20 cellular contexts compared by ENCODE assay signal in genomic region chr6:36793296-36793912, GRCh38. TPM values are rescaled to one million over a fixed set of nuclear protein-coding genes. Genes with fewer than 3 reads are reported as not detected.
DNase-seq lines count a peak whose midpoint lies in the region; ATAC-seq, FAIRE-seq and TF ChIP-seq lines count a peak whose summit lies in the region.
"Had no signal": no experiment of that assay in that cellular context is flagged by ENCODE, and none has a peak within 500 bp of the region (broad histone marks: within the 10 kb centered on the region; RNA-seq: fewer than 3 reads in every experiment).

No MANE protein-coding gene starts in this region.

- peak overlapping the region; percentile 44; the same call in 1 of the 2 replicates for H2BK5ac ChIP-seq in H1 (ENCODE audit: low read depth, low read length)

- H3K9me2 ChIP-seq in neural cell (ENCODE audit: insufficient read depth, low read length) = no peaks in the 10 kb centered on the region

- H3K9ac ChIP-seq in H1 (replicated peaks in 1 of 4; ENCODE audit: extremely low read depth in 1 of 4, low read depth in 3 of 4, low read length in 3 of 4) = no peak overlapping the region; a peak in 1 of 7 replicates
- peak overlapping the region; percentile 30 for H3K9ac ChIP-seq in neural cell (ENCODE audit: low read length)

- no peaks in the 10 kb centered on the region for H3K79me2 ChIP-seq in H1 (ENCODE audit: control insufficient read depth in 1 of 2, insufficient read depth in 2 of 2, low read length in 2 of 2)
- no peaks in the 10 kb centered on the region for H3K79me2 ChIP-seq in neural cell (replicated peaks; ENCODE audit: insufficient read depth, low read length)

- no peaks in the 10 kb centered on the region for H3K36me3 ChIP-seq in H1 (ENCODE audit: control insufficient read depth in 2 of 4, insufficient read depth in 4 of 4, low read length in 3 of 4)
- H3K36me3 ChIP-seq in neural cell (ENCODE audit: insufficient read depth, low read length) = no peaks in the 10 kb centered on the region

- H3K4me3 Mint-ChIP-seq in HFFc6 = no peak overlapping the region
- H3K4me3 Mint-ChIP-seq: B cell had no signal

- H3K4me1 Mint-ChIP-seq in HFFc6 (ENCODE audit: low read depth) = peaks cover 16% of the 10 kb centered on the region
- H3K4me1 Mint-ChIP-seq: B cell had no signal

- no peaks in the 10 kb centered on the region for H3F3A ChIP-seq in neural cell (ENCODE audit: insufficient read depth, low read length, poor library complexity, severe bottlenecking)

- no peak overlapping the region for H3K23ac ChIP-seq in H1 (ENCODE audit: insufficient read length)

- CTCF ChIA-PET in H1 (lab: Charles Lee; ENCODE audit: partially characterized antibody) = interaction anchor here (0.6 to 11.6 kb wide), 13 partner anchors 12 to 349 kb away, joined by 3 to 114 read pairs (median 5); no protein-coding TSS in a partner anchor

- H3K56ac ChIP-seq in H1 (replicated peaks; ENCODE audit: insufficient read length, low read depth, low read length) = no peak overlapping the region

- H2BK120ac ChIP-seq in H1 (replicated peaks; ENCODE audit: low read depth, low read length) = no peak overlapping the region

- TF ChIP-seq EP300 in H1 (IDR thresholded peaks at IDR 0.05; ENCODE audit: borderline replicate concordance in 1 of 2, low read depth in 2 of 2, low read length in 2 of 2) (no peak), neural cell (conservative IDR thresholded peaks at IDR 0.05; ENCODE audit: poor library complexity, severe bottlenecking) (no peak)

- H2BK12ac ChIP-seq in H1 (ENCODE audit: low read depth, low read length) = 0 out of 2 replicates have a peak overlapping the region, but pooled peaks have one; percentile 35

- H4K91ac ChIP-seq in H1 (replicated peaks; ENCODE audit: insufficient read length, low read length) = no peak overlapping the region

- H3K4me3 ChIP-seq in H1 (ENCODE audit: extremely low read depth in 1 of 4, insufficient read depth in 2 of 4, low read depth in 3 of 4, low read length in 4 of 4) (peak overlapping the region in 3 of 4 experiments; percentile 9 to 49 (median 14); a peak in 5 of 8 replicates), neural cell (ENCODE audit: low read length) (no peak overlapping the region)
- H3K4me3 ChIP-seq: left ventricle myocardium inferior had no signal

- DNase-seq in NCI-H2171 treated with DMSO at 0.1 percent for 48 hours (lab: John Stamatoyannopoulos, UW) (peak; percentile 54), NCI-H2171 (lab: John Stamatoyannopoulos, UW) (no peak), H1 (ENCODE audit: low read depth in 1 of 2, low spot score in 2 of 2) (no peak), HFFc6 (no peak), ureter (ENCODE audit: low spot score) (no peak)
- no peak for DNase-seq in activated naive CD4-positive, alpha-beta T cell treated with anti-CD3 and anti-CD28 coated beads, Interleukin-2, amount 50 U/mL, for 16 hours
- DNase-seq: Calu3; foreskin melanocyte; GDM1; left ventricle myocardium inferior; NCI-H187 treated with DMSO at 0.1 percent for 48 hours; NCI-H446 treated with DMSO at 0.1 percent for 48 hours; stimulated activated naive CD4-positive, alpha-beta T cell treated with Interleukin-2 at 50 U/mL for 16 hours; trophoblast cell had no signal

- no peak for TF ChIP-seq POLR2A in H1 (IDR thresholded peaks at IDR 0.05; ENCODE audit: control extremely low read depth in 1 of 2, low read depth in 2 of 2, low read length in 2 of 2)

- WGBS in H1 (ENCODE audit: extremely low coverage in 1 of 2, insufficient coverage in 1 of 2, insufficient read length in 1 of 2, insufficient replicate concordance in 2 of 2, low coverage in 1 of 2, low lambda C conversion rate in 2 of 2, missing lambda C conversion rate in 1 of 2), 2 experiments = 59% methylated on average over 9 of the region's 9 CpGs; no CpG with 5 or more reads in 1 of the 2 experiments

- FAIRE-seq in H1 (lab: Jason Lieb, UNC) = no peak

- peaks cover 42% of the 10 kb centered on the region for H3K27me3 Mint-ChIP-seq in HFFc6 (ENCODE audit: insufficient read depth)

- H3K27me3 ChIP-seq in H1 (replicated peaks in 1 of 4; ENCODE audit: control insufficient read depth in 3 of 4, extremely low read depth in 1 of 4, insufficient read depth in 3 of 4, low read length in 3 of 4) (no peaks in the 10 kb centered on the region), neural cell (ENCODE audit: insufficient read depth, low read depth, low read length) (no peaks in the 10 kb centered on the region)

- H3K9me3 ChIP-seq in H1 (ENCODE audit: insufficient read depth in 2 of 2, low read depth in 1 of 2, low read length in 1 of 2) = no peaks in the 10 kb centered on the region
- no peaks in the 10 kb centered on the region for H3K9me3 ChIP-seq in neural cell (ENCODE audit: low read length)
- H3K9me3 ChIP-seq: left ventricle myocardium inferior had no signal

- H3K14ac ChIP-seq in H1 (ENCODE audit: insufficient read length) = no peak overlapping the region

- H3K79me1 ChIP-seq in H1 (ENCODE audit: low read depth, low read length) = no peaks in the 10 kb centered on the region

- H3K4ac ChIP-seq in H1 (replicated peaks; ENCODE audit: insufficient read length, low read depth, low read length) = no peak overlapping the region

- H3K9me3 Mint-ChIP-seq in HFFc6 = no peaks in the 10 kb centered on the region
- H3K9me3 Mint-ChIP-seq: activated T-helper 2 cell treated with anti-CD3 and anti-CD28 coated beads, Interferon-gamma antibody, Interleukin-2, Interleukin-4, amounts not matched to agents 10 μg/mL and 5 μg/mL and 100 μg/mL, durations not matched to agents 14 hours and 24 hours and 36 hours had no signal

- TF ChIP-seq RAD21 in H1 (IDR thresholded peaks at IDR 0.05 in 1 of 2, conservative IDR thresholded peaks at IDR 0.05 in 1 of 2; ENCODE audit: low read depth in 2 of 2, low read length in 2 of 2) (no peak), neural cell (conservative IDR thresholded peaks at IDR 0.05) (no peak)

- POLR2A ChIA-PET in H1 (lab: Charles Lee; ENCODE audit: partially characterized antibody) = interaction anchor here (0.6 to 4.1 kb wide), 6 partner anchors 8 to 56 kb away, joined by 3 to 15 read pairs (median 4); no protein-coding TSS in a partner anchor

- TF ChIP-seq CTCF in H1 (IDR thresholded peaks at IDR 0.05; ENCODE audit: control extremely low read depth in 1 of 3, insufficient read depth in 1 of 3, low read depth in 1 of 3, low read length in 3 of 3) (no peak), neural cell (IDR thresholded peaks at IDR 0.05; ENCODE audit: poor library complexity, severe bottlenecking) (no peak), HFFc6 (IDR thresholded peaks at IDR 0.05) (no peak)

- H2BK15ac ChIP-seq in H1 (ENCODE audit: low read length) = 0 out of 2 replicates have a peak overlapping the region, but pooled peaks have one; percentile 61

- H3K23me2 ChIP-seq in H1 (ENCODE audit: low read depth, low read length) = no peaks in the 10 kb centered on the region

- no peak overlapping the region for H2AK5ac ChIP-seq in H1 (ENCODE audit: low read depth, low read length)

- H4K5ac ChIP-seq in H1 (ENCODE audit: insufficient read length, low read depth, low read length) = peak overlapping the region; percentile 53

- H3K36me3 Mint-ChIP-seq in HFFc6 (ENCODE audit: low read depth) = no peaks in the 10 kb centered on the region

- H4K8ac ChIP-seq in H1 (ENCODE audit: extremely low read depth, insufficient read depth, low read length) = 0 out of 2 replicates have a peak overlapping the region, but pooled peaks have one; percentile 36

- 0 out of 2 replicates have a peak overlapping the region, but pooled peaks have one; percentile 61 for H2BK20ac ChIP-seq in H1 (ENCODE audit: low read length)

- H3K27ac ChIP-seq in H1 (ENCODE audit: low read depth, low read length) (no peak overlapping the region; the same call in 1 of the 2 replicates), neural cell (ENCODE audit: low read length) (no peak overlapping the region)
- H3K27ac ChIP-seq: 22Rv1, HL-60, left ventricle myocardium inferior had no signal

- H3K4me2 ChIP-seq in H1 (ENCODE audit: insufficient read depth in 1 of 2, low read depth in 2 of 2, low read length in 2 of 2) (peak overlapping the region; percentile 53 to 61), neural cell (ENCODE audit: low read length) (no peak overlapping the region)

- H3K27ac Mint-ChIP-seq in HFFc6 = no peak overlapping the region
- H3K27ac Mint-ChIP-seq: activated T-helper 2 cell treated with anti-CD3 and anti-CD28 coated beads, Interferon-gamma antibody, Interleukin-2, Interleukin-4, amounts not matched to agents 10 μg/mL and 5 μg/mL and 100 μg/mL, durations not matched to agents 14 hours and 24 hours and 36 hours; B cell had no signal

- peak overlapping the region; percentile 78 for H3K18ac ChIP-seq in H1 (ENCODE audit: extremely low read depth, low read length)

- H2AFZ ChIP-seq in H1 (ENCODE audit: low read length) (peak overlapping the region; percentile 63), neural cell (ENCODE audit: low read depth, low read length) (no peak overlapping the region)

- H4K20me1 ChIP-seq in H1 (replicated peaks in 1 of 2; ENCODE audit: control insufficient read depth in 1 of 2, insufficient read depth in 2 of 2, low read length in 2 of 2) (no peaks in the 10 kb centered on the region), neural cell (ENCODE audit: insufficient read depth) (no peaks in the 10 kb centered on the region)

- H3K4me1 ChIP-seq in H1 (replicated peaks in 1 of 4; ENCODE audit: control insufficient read depth in 3 of 4, insufficient read depth in 4 of 4, low read length in 3 of 4) = peaks cover 5 to 43% (median 26%) of the 10 kb centered on the region in 4 experiments

- no peak for ATAC-seq in GM21825 (IDR thresholded peaks at IDR 0.05; ENCODE audit: unreplicated experiment)

TF ChIP-seq in H1, 55 proteins besides CTCF, POLR2A, EP300 and RAD21 (continues in another document):
- no peak for TF ChIP-seq JUND (IDR thresholded peaks at IDR 0.05; ENCODE audit: low read length)
- no peak for TF ChIP-seq SUZ12 (IDR thresholded peaks at IDR 0.05; ENCODE audit: low read length)

RNA-seq across cellular contexts. Expression of gene CPNE5, which starts 45.8 kb away (rescaled TPM):
- 0.15 and 0.88 TPM in 2 replicates for total RNA-seq in H1 (2021; fragmentation: NEBNext Ultra II Directional; extraction: Animal tissue kit (Norgen Biotek cat#: 25700))
- polyA plus RNA-seq in H1 (2011; rRNA removed) = 1.8 and 2.3 TPM in 2 replicates
- polyA plus RNA-seq in H1 (2011; cell fraction: cytosol; rRNA removed) = 0.76 TPM
- polyA plus RNA-seq in H1 (2011; cell fraction: nucleus; rRNA removed) = 2.7 TPM
- 0.30 to 0.96 TPM (median 0.65 TPM) in 4 replicates for polyA plus RNA-seq in H1 (2012, experiment 1 of 2)
- 0.51 TPM for polyA plus RNA-seq in H1 (2012, experiment 2 of 2)
- 0.24 TPM for polyA plus RNA-seq in H1 (2013, experiment 1 of 2)
- 0.28 TPM for polyA plus RNA-seq in H1 (2013, experiment 2 of 2)
- 0.82 and 1.1 TPM in 2 replicates for polyA minus RNA-seq in H1 (2011; rRNA and poly(A)+ RNA removed)
- polyA minus RNA-seq in H1 (2011; cell fraction: cytosol; rRNA and poly(A)+ RNA removed) = not detected
- polyA minus RNA-seq in H1 (2011; cell fraction: nucleus; rRNA and poly(A)+ RNA removed) = 1.9 TPM
- polyA plus RNA-seq in neural cell = 8.7 and 9.5 TPM in 2 replicates
- 9.3 and 11.5 TPM in 2 replicates for polyA minus RNA-seq in neural cell
- under 1 TPM in 4 of 6 experiments, not detected in 2; 0.12 to 0.37 (median 0.26) TPM for total RNA-seq in HFFc6 (2021; fragmentation: NEBNext Ultra II Directional; extraction: Animal tissue kit (Norgen Biotek cat#: 25700))
- 3.6 TPM for total RNA-seq in ureter
- total RNA-seq: Calu3 had no signal
